Comparison of ENCODE assay signal across 1 cellular context in genomic region chr2:109128466-109129355, GRCh38.
TF ChIP-seq lines count a peak whose summit lies in the region.

SH3RF3 (plus strand) TSS chr2:109129205.

TF ChIP-seq in HepG2, 621 proteins besides CTCF, POLR2A, EP300 and RAD21 (continued from another document and continues in another):
- TF ChIP-seq ZNF512 (CRISPR knock-in tag; IDR thresholded peaks at IDR 0.05) (no peak), DPF2 (CRISPR knock-in tag; IDR thresholded peaks at IDR 0.05; ENCODE audit: borderline replicate concordance, low read depth) (no peak), MYC (CRISPR knock-in tag; IDR thresholded peaks at IDR 0.05; ENCODE audit: borderline replicate concordance) (peak; percentile 44; the same call in 1 of the 2 replicates), MTF2 (CRISPR knock-in tag; IDR thresholded peaks at IDR 0.05; ENCODE audit: borderline replicate concordance) (peak; percentile 50; the same call in 1 of the 2 replicates), POGK (CRISPR knock-in tag; conservative IDR thresholded peaks at IDR 0.05) (0 out of 2 replicates have a peak, but pooled peaks have one; percentile 1), KLF15 (CRISPR knock-in tag; IDR thresholded peaks at IDR 0.05; ENCODE audit: borderline replicate concordance) (no peak), POLR2G (IDR thresholded peaks at IDR 0.05; ENCODE audit: low read depth, low read length) (no peak), PBX2 (CRISPR knock-in tag; IDR thresholded peaks at IDR 0.05) (no peak), ZNF644 (CRISPR knock-in tag; IDR thresholded peaks at IDR 0.05; ENCODE audit: low read depth) (no peak), ZNF891 (CRISPR knock-in tag; IDR thresholded peaks at IDR 0.05) (0 out of 2 replicates have a peak, but pooled peaks have one; percentile 21), CBX1 (IDR thresholded peaks at IDR 0.05; ENCODE audit: low read depth) (no peak), REL (CRISPR knock-in tag; conservative IDR thresholded peaks at IDR 0.05) (0 out of 2 replicates have a peak, but pooled peaks have one; percentile 12), TSC22D2 (CRISPR knock-in tag; IDR thresholded peaks at IDR 0.05; ENCODE audit: borderline replicate concordance) (no peak), ATF3 (CRISPR knock-in tag; IDR thresholded peaks at IDR 0.05) (no peak), PRDM4 (CRISPR knock-in tag; IDR thresholded peaks at IDR 0.05; ENCODE audit: borderline replicate concordance) (no peak), DDIT3 (CRISPR knock-in tag; IDR thresholded peaks at IDR 0.05) (no peak), RNF2 (conservative IDR thresholded peaks at IDR 0.05; ENCODE audit: low read depth) (no peak), ZNF570 (CRISPR knock-in tag; IDR thresholded peaks at IDR 0.05; ENCODE audit: borderline replicate concordance) (no peak), PCBP1 (IDR thresholded peaks at IDR 0.05; ENCODE audit: borderline replicate concordance, low read depth, low read length) (0 out of 2 replicates have a peak, but pooled peaks have one; percentile 16), HNRNPH1 (optimal IDR thresholded peaks at IDR 0.05; ENCODE audit: low read depth, low read length) (no peak), ZNF343 (CRISPR knock-in tag; IDR thresholded peaks at IDR 0.05) (0 out of 2 replicates have a peak, but pooled peaks have one; percentile 26), HDAC2 (CRISPR knock-in tag; IDR thresholded peaks at IDR 0.05) (no peak), ZNF280B (CRISPR knock-in tag; IDR thresholded peaks at IDR 0.05; ENCODE audit: borderline replicate concordance) (peak; percentile 43; the same call in 1 of the 2 replicates), KDM6A (CRISPR knock-in tag; IDR thresholded peaks at IDR 0.05; ENCODE audit: low read depth) (no peak), CBFB (CRISPR knock-in tag; IDR thresholded peaks at IDR 0.05) (no peak), ZNF253 (CRISPR knock-in tag; IDR thresholded peaks at IDR 0.05; ENCODE audit: borderline replicate concordance) (0 out of 2 replicates have a peak, but pooled peaks have one; percentile 40), HMGXB4 (CRISPR knock-in tag; IDR thresholded peaks at IDR 0.05; ENCODE audit: borderline replicate concordance in 1 of 2, low read depth in 1 of 2) (no peak), ZNF121 (CRISPR knock-in tag; IDR thresholded peaks at IDR 0.05) (no peak), ZNF780A (CRISPR knock-in tag; IDR thresholded peaks at IDR 0.05) (no peak), KDM2A (CRISPR knock-in tag; IDR thresholded peaks at IDR 0.05; ENCODE audit: borderline replicate concordance, low read depth) (no peak), HNRNPL (IDR thresholded peaks at IDR 0.05; ENCODE audit: low read depth, low read length) (no peak), RFX5 (IDR thresholded peaks at IDR 0.05; ENCODE audit: low read depth, low read length) (no peak), DNMT1 (CRISPR knock-in tag; IDR thresholded peaks at IDR 0.05) (no peak), BORCS8-MEF2B (CRISPR knock-in tag; IDR thresholded peaks at IDR 0.05) (peak; percentile 10; the same call in 1 of the 2 replicates), ZBTB49 (CRISPR knock-in tag; IDR thresholded peaks at IDR 0.05; ENCODE audit: borderline replicate concordance) (no peak), ZBTB37 (CRISPR knock-in tag; IDR thresholded peaks at IDR 0.05) (no peak), FOXK2 (IDR thresholded peaks at IDR 0.05) (no peak), ZBTB14 (CRISPR knock-in tag; IDR thresholded peaks at IDR 0.05) (peak; percentile 73), DBP (CRISPR knock-in tag; IDR thresholded peaks at IDR 0.05; ENCODE audit: not compliant biosample characterization) (no peak), MAF1 (CRISPR knock-in tag; IDR thresholded peaks at IDR 0.05; ENCODE audit: borderline replicate concordance) (no peak), EZH2 (conservative IDR thresholded peaks at IDR 0.05; ENCODE audit: low read depth, low read length) (peak; percentile 82; the same call in 1 of the 2 replicates), ZNF446 (CRISPR knock-in tag; IDR thresholded peaks at IDR 0.05) (peak; percentile 86), ZNF510 (CRISPR knock-in tag; IDR thresholded peaks at IDR 0.05; ENCODE audit: low read depth) (no peak), MZF1 (CRISPR knock-in tag; IDR thresholded peaks at IDR 0.05; ENCODE audit: borderline replicate concordance) (no peak), BCL6 (CRISPR knock-in tag; IDR thresholded peaks at IDR 0.05) (no peak), CCDC6 (CRISPR knock-in tag; IDR thresholded peaks at IDR 0.05) (no peak)
